Comparison of ENCODE assay signal across 17 cellular contexts in the genomic region with DNA sequence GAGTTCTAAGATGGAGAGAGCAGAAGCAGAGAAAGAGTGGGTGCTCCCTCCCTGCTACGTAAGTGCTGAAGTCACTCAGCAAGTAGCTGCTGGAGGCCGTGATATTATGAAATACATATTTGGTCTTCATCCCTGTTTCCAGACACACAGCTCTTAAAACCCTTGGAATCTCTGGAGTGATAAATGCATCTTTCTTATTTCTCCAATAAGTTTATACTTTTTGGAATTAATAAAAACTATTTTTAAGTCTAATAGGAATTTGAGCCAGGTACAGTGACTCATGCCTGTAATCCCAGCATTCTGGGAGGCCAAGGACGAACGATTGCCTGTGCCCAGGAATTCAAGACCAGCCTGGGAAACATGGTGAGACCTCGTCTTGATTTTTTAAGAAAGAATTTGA.
DNase-seq lines count a peak whose midpoint lies in the region; ATAC-seq and TF ChIP-seq lines count a peak whose summit lies in the region.
"Had no signal": no experiment of that assay in that cellular context is flagged by ENCODE, and none has a peak within 500 bp of the region (broad histone marks: within the 10 kb centered on the region; RNA-seq: fewer than 3 reads in every experiment).

No MANE protein-coding gene starts in this region.

- CTCF ChIA-PET in PC-3 (lab: Charles Lee): no interaction called here

- H3K9me3 ChIP-seq in PC-3 (ENCODE audit: low read length): no peaks in the 10 kb centered on the region
- H3K9me3 ChIP-seq in muscle layer of colon (ENCODE audit: low read length): no peaks in the 10 kb centered on the region
- no peaks in the 10 kb centered on the region for H3K9me3 ChIP-seq in thoracic aorta
- H3K9me3 ChIP-seq: BLaER1 had no signal

- H3K4me3 ChIP-seq in PC-3 (ENCODE audit: low read length) (0 out of 2 replicates have a peak overlapping the region, but pooled peaks have one; percentile 21), choroid plexus epithelial cell (ENCODE audit: low read depth, low read length) (no peak overlapping the region), muscle layer of colon (ENCODE audit: low read depth in 1 of 2, low read length in 2 of 2) (no peak overlapping the region), thoracic aorta (peak overlapping the region; percentile 3)
- H3K4me3 ChIP-seq: BLaER1 had no signal

- no peaks in the 10 kb centered on the region for H3K27me3 ChIP-seq in PC-3 (ENCODE audit: low read length)
- no peaks in the 10 kb centered on the region for H3K27me3 ChIP-seq in muscle layer of colon (ENCODE audit: control insufficient read depth in 1 of 2, insufficient read depth in 2 of 2, low read length in 2 of 2)
- H3K27me3 ChIP-seq in thoracic aorta (replicated peaks; ENCODE audit: insufficient read depth): no peaks in the 10 kb centered on the region
- H3K27me3 ChIP-seq: BLaER1 had no signal

- H2AFZ ChIP-seq in PC-3 (ENCODE audit: low read length): 0 out of 2 replicates have a peak overlapping the region, but pooled peaks have one; percentile 26

- peak overlapping the region; percentile 61 for H3K27ac ChIP-seq in PC-3 (ENCODE audit: low read length)
- H3K27ac ChIP-seq in muscle layer of colon (ENCODE audit: low read depth, low read length): peak overlapping the region; percentile 29
- H3K27ac ChIP-seq in thoracic aorta: peak overlapping the region; percentile 78 to 83
- H3K27ac ChIP-seq: BLaER1 had no signal

- peak overlapping the region; percentile 41; the same call in 1 of the 2 replicates for H3K4me2 ChIP-seq in PC-3 (ENCODE audit: low read length)
- H3K4me2 ChIP-seq: BLaER1 had no signal

- no peaks in the 10 kb centered on the region for H3K9me2 ChIP-seq in PC-3 (replicated peaks; ENCODE audit: low read length)

- peak overlapping the region; percentile 38; the same call in 1 of the 2 replicates for H3K9ac ChIP-seq in PC-3 (ENCODE audit: low read length)
- no peak overlapping the region for H3K9ac ChIP-seq in muscle layer of colon (ENCODE audit: low read length)
- H3K9ac ChIP-seq: BLaER1 had no signal

- DNase-seq in PC-3: peak; percentile 35
- DNase-seq in choroid plexus epithelial cell (ENCODE audit: low read depth): peak; percentile 46
- DNase-seq in thoracic aorta (ENCODE audit: low spot score): no peak
- DNase-seq in COLO829 (ENCODE audit: low spot score): no peak
- DNase-seq in activated naive CD4-positive, alpha-beta T cell (lab: John Stamatoyannopoulos, UW): no peak
- DNase-seq: activated CD4-positive, alpha-beta T cell treated with anti-CD3 and anti-CD28 coated beads for 48 hours; activated T-cell treated with anti-CD3 and anti-CD28 coated beads for 4 hours; DND-41; hippocampal formation; left colon; naive B cell; NCI-H82; stimulated activated CD4-positive, alpha-beta T cell treated with anti-CD3 and anti-CD28 coated beads, Interleukin-1b, Interleukin-23, amount 100 ng/mL, for 48 hours had no signal

- H3F3A ChIP-seq in PC-3 (ENCODE audit: low read length, unreplicated experiment): no peaks in the 10 kb centered on the region

- H3K4me1 ChIP-seq in PC-3 (ENCODE audit: insufficient read depth, low read length): peaks cover 31% of the 10 kb centered on the region
- H3K4me1 ChIP-seq in muscle layer of colon (ENCODE audit: insufficient read depth, low read length): peaks cover 37% of the 10 kb centered on the region
- peaks cover 24 to 39% of the 10 kb centered on the region in 2 donors for H3K4me1 ChIP-seq in thoracic aorta (ENCODE audit: control insufficient read depth in 1 of 2, low read depth in 2 of 2)

- ATAC-seq in PC-3: no peak
- ATAC-seq in thoracic aorta (ENCODE audit: insufficient number of reproducible peaks, low FRiP score, low read depth): no peak
- ATAC-seq in HG03460 (IDR thresholded peaks at IDR 0.05; ENCODE audit: unreplicated experiment): no peak
- ATAC-seq: activated naive CD4-positive, alpha-beta T cell treated with anti-CD3 and anti-CD28 coated beads, Interleukin-2, amount 50 U/mL, for 72 hours; left colon had no signal

- no peaks in the 10 kb centered on the region for H3K36me3 ChIP-seq in PC-3 (ENCODE audit: low read depth, low read length)
- H3K36me3 ChIP-seq in muscle layer of colon (ENCODE audit: insufficient read depth, low read length): peaks cover 5% of the 10 kb centered on the region
- peaks cover 4% of the 10 kb centered on the region for H3K36me3 ChIP-seq in thoracic aorta

- H4K20me1 ChIP-seq in PC-3 (ENCODE audit: low read length): no peaks in the 10 kb centered on the region
- H4K20me1 ChIP-seq: BLaER1 had no signal

- H3K79me2 ChIP-seq in PC-3 (ENCODE audit: low read length): no peaks in the 10 kb centered on the region

- no TSS peak for BruUV-seq in PC-3 (replicated peaks; lab: Mats Ljungman, UMichigan)

- no peak for TF ChIP-seq CTCF in PC-3 (conservative IDR thresholded peaks at IDR 0.05; ENCODE audit: low read depth, low read length)
- no peak for TF ChIP-seq CTCF in choroid plexus epithelial cell (conservative IDR thresholded peaks at IDR 0.05; ENCODE audit: low read depth, low read length)
- TF ChIP-seq CTCF in thoracic aorta (IDR thresholded peaks at IDR 0.05): no peak

- POLR2A ChIA-PET in PC-3 (lab: Charles Lee; ENCODE audit: unreplicated experiment): no interaction called here

- intact Hi-C loops in PC-3 (cut with micrococcal nuclease): loop anchor here (5.0 kb wide), 1 partner anchor 121 kb away; the partner anchor contains the start of gene NFIL3

Comparison
In these comparisons a context has a peak if more than half of its experiments do, and no peak if none do; other contexts are left out.
1. DNase-seq: peak in PC-3 (single experiment) and choroid plexus epithelial cell (single experiment); none in thoracic aorta (single experiment), COLO829 (single experiment) and activated naive CD4-positive, alpha-beta T cell (0 of 4).
2. H3K27ac ChIP-seq: peak in every context shown above with its lines; median percentile 80 in thoracic aorta; 61 in PC-3; 29 in muscle layer of colon.
3. H3K4me3 ChIP-seq: peak in PC-3 (single experiment) and thoracic aorta (single experiment); none in choroid plexus epithelial cell (single experiment) and muscle layer of colon (0 of 2).